2 cellular contexts compared by ENCODE assay signal in genomic region chr6:167735498-167736201, GRCh38.
A peak's percentile ranks its signal among the peaks of the same experiment; 100 is the strongest.
TF ChIP-seq lines count a peak whose summit lies in the region.

No MANE protein-coding gene starts in this region.

TF ChIP-seq in WTC11, 78 proteins besides CTCF, POLR2A, EP300 and RAD21 (continued from another document):
- TF ChIP-seq, protein P1, sequence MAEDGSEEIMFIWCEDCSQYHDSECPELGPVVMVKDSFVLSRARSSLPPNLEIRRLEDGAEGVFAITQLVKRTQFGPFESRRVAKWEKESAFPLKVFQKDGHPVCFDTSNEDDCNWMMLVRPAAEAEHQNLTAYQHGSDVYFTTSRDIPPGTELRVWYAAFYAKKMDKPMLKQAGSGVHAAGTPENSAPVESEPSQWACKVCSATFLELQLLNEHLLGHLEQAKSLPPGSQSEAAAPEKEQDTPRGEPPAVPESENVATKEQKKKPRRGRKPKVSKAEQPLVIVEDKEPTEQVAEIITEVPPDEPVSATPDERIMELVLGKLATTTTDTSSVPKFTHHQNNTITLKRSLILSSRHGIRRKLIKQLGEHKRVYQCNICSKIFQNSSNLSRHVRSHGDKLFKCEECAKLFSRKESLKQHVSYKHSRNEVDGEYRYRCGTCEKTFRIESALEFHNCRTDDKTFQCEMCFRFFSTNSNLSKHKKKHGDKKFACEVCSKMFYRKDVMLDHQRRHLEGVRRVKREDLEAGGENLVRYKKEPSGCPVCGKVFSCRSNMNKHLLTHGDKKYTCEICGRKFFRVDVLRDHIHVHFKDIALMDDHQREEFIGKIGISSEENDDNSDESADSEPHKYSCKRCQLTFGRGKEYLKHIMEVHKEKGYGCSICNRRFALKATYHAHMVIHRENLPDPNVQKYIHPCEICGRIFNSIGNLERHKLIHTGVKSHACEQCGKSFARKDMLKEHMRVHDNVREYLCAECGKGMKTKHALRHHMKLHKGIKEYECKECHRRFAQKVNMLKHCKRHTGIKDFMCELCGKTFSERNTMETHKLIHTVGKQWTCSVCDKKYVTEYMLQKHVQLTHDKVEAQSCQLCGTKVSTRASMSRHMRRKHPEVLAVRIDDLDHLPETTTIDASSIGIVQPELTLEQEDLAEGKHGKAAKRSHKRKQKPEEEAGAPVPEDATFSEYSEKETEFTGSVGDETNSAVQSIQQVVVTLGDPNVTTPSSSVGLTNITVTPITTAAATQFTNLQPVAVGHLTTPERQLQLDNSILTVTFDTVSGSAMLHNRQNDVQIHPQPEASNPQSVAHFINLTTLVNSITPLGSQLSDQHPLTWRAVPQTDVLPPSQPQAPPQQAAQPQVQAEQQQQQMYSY (CRISPR knock-in tag; IDR thresholded peaks at IDR 0.05), result 0 out of 2 replicates have a peak, but pooled peaks have one; percentile 25
- no peak for TF ChIP-seq E2F1 (CRISPR knock-in tag; IDR thresholded peaks at IDR 0.05)
- TF ChIP-seq FOXJ3 (CRISPR knock-in tag; IDR thresholded peaks at IDR 0.05; ENCODE audit: borderline replicate concordance), result no peak
- no peak for TF ChIP-seq SMAD3 (CRISPR knock-in tag; IDR thresholded peaks at IDR 0.05; ENCODE audit: borderline replicate concordance)
- TF ChIP-seq RELA (CRISPR knock-in tag; IDR thresholded peaks at IDR 0.05; ENCODE audit: borderline replicate concordance), result no peak
- TF ChIP-seq ARID4B (CRISPR knock-in tag; IDR thresholded peaks at IDR 0.05; ENCODE audit: borderline replicate concordance), result no peak
- no peak for TF ChIP-seq USF2 (CRISPR knock-in tag; IDR thresholded peaks at IDR 0.05)
- no peak for TF ChIP-seq MYBL2 (CRISPR knock-in tag; IDR thresholded peaks at IDR 0.05)

TF ChIP-seq in HepG2, 621 proteins besides CTCF, POLR2A, EP300 and RAD21 (continued from another document and continues in another):
- TF ChIP-seq, protein P2, sequence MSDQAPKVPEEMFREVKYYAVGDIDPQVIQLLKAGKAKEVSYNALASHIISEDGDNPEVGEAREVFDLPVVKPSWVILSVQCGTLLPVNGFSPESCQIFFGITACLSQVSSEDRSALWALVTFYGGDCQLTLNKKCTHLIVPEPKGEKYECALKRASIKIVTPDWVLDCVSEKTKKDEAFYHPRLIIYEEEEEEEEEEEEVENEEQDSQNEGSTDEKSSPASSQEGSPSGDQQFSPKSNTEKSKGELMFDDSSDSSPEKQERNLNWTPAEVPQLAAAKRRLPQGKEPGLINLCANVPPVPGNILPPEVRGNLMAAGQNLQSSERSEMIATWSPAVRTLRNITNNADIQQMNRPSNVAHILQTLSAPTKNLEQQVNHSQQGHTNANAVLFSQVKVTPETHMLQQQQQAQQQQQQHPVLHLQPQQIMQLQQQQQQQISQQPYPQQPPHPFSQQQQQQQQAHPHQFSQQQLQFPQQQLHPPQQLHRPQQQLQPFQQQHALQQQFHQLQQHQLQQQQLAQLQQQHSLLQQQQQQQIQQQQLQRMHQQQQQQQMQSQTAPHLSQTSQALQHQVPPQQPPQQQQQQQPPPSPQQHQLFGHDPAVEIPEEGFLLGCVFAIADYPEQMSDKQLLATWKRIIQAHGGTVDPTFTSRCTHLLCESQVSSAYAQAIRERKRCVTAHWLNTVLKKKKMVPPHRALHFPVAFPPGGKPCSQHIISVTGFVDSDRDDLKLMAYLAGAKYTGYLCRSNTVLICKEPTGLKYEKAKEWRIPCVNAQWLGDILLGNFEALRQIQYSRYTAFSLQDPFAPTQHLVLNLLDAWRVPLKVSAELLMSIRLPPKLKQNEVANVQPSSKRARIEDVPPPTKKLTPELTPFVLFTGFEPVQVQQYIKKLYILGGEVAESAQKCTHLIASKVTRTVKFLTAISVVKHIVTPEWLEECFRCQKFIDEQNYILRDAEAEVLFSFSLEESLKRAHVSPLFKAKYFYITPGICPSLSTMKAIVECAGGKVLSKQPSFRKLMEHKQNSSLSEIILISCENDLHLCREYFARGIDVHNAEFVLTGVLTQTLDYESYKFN (CRISPR knock-in tag; conservative IDR thresholded peaks at IDR 0.05), result peak; percentile 96
- TF ChIP-seq NCOA1 (CRISPR knock-in tag; IDR thresholded peaks at IDR 0.05) (peak; percentile 95), MEIS2 (CRISPR knock-in tag; IDR thresholded peaks at IDR 0.05) (peak; percentile 58; the same call in 1 of the 2 replicates), ZSCAN25 (CRISPR knock-in tag; IDR thresholded peaks at IDR 0.05) (peak; percentile 80), KAT8 (CRISPR knock-in tag; IDR thresholded peaks at IDR 0.05) (0 out of 2 replicates have a peak, but pooled peaks have one; percentile 18), ZNF335 (CRISPR knock-in tag; IDR thresholded peaks at IDR 0.05) (no peak), ZBTB42 (CRISPR knock-in tag; IDR thresholded peaks at IDR 0.05) (peak; percentile 35; the same call in 1 of the 2 replicates), ZNF710 (CRISPR knock-in tag; IDR thresholded peaks at IDR 0.05; ENCODE audit: borderline replicate concordance) (peak; percentile 90), JUN (CRISPR knock-in tag; IDR thresholded peaks at IDR 0.05) (peak; percentile 91), RELA (CRISPR knock-in tag; IDR thresholded peaks at IDR 0.05) (no peak), HIVEP1 (CRISPR knock-in tag; IDR thresholded peaks at IDR 0.05) (peak; percentile 83), ZFP41 (CRISPR knock-in tag; IDR thresholded peaks at IDR 0.05; ENCODE audit: borderline replicate concordance) (0 out of 2 replicates have a peak, but pooled peaks have one; percentile 29), ZNF275 (CRISPR knock-in tag; IDR thresholded peaks at IDR 0.05; ENCODE audit: borderline replicate concordance) (peak; percentile 85; the same call in 1 of the 2 replicates), ZFP91 (CRISPR knock-in tag; IDR thresholded peaks at IDR 0.05; ENCODE audit: borderline replicate concordance) (peak; percentile 93), ZSCAN30 (CRISPR knock-in tag; IDR thresholded peaks at IDR 0.05) (0 out of 2 replicates have a peak, but pooled peaks have one; percentile 42), ASH2L (IDR thresholded peaks at IDR 0.05; ENCODE audit: insufficient read length, low read depth, low read length) (peak; percentile 37), MAFF (IDR thresholded peaks at IDR 0.05; ENCODE audit: low read depth, low read length) (no peak), MATR3 (CRISPR knock-in tag; IDR thresholded peaks at IDR 0.05) (no peak), GFI1 (CRISPR knock-in tag; IDR thresholded peaks at IDR 0.05; ENCODE audit: borderline replicate concordance) (peak; percentile 99), ZNF530 (CRISPR knock-in tag; IDR thresholded peaks at IDR 0.05; ENCODE audit: low read depth) (no peak), ZNF790 (CRISPR knock-in tag; IDR thresholded peaks at IDR 0.05; ENCODE audit: borderline replicate concordance) (no peak), TBX2 (CRISPR knock-in tag; IDR thresholded peaks at IDR 0.05; ENCODE audit: borderline replicate concordance) (peak; percentile 84), FOXK1 (CRISPR knock-in tag; IDR thresholded peaks at IDR 0.05; ENCODE audit: borderline replicate concordance, low read depth) (peak; percentile 43; the same call in 1 of the 2 replicates), REPIN1 (CRISPR knock-in tag; IDR thresholded peaks at IDR 0.05; ENCODE audit: borderline replicate concordance, low read depth) (0 out of 2 replicates have a peak, but pooled peaks have one; percentile 29), SETDB1 (CRISPR knock-in tag; IDR thresholded peaks at IDR 0.05; ENCODE audit: borderline replicate concordance) (0 out of 2 replicates have a peak, but pooled peaks have one; percentile 62), BHLHE40 (IDR thresholded peaks at IDR 0.05; ENCODE audit: low read length) (peak; percentile 60), ZNF503 (CRISPR knock-in tag; IDR thresholded peaks at IDR 0.05) (no peak), ELF1 (CRISPR knock-in tag; IDR thresholded peaks at IDR 0.05) (0 out of 2 replicates have a peak, but pooled peaks have one; percentile 7), CHCHD3 (CRISPR knock-in tag; IDR thresholded peaks at IDR 0.05) (no peak; the same call in 1 of the 2 replicates), ZNF746 (CRISPR knock-in tag; IDR thresholded peaks at IDR 0.05) (peak; percentile 99), SPEN (CRISPR knock-in tag; IDR thresholded peaks at IDR 0.05; ENCODE audit: low read depth) (peak; percentile 92), FOXA3 (CRISPR knock-in tag; IDR thresholded peaks at IDR 0.05) (peak; percentile 74; the same call in 1 of the 2 replicates), SOX13 (IDR thresholded peaks at IDR 0.05) (peak; percentile 87), SOX13 (CRISPR knock-in tag; conservative IDR thresholded peaks at IDR 0.05 in 1 of 2, IDR thresholded peaks at IDR 0.05 in 1 of 2) (peak in 1 of 2 experiments; percentile 63; a peak in 2 of 4 replicates)
- TF ChIP-seq, protein P3, sequence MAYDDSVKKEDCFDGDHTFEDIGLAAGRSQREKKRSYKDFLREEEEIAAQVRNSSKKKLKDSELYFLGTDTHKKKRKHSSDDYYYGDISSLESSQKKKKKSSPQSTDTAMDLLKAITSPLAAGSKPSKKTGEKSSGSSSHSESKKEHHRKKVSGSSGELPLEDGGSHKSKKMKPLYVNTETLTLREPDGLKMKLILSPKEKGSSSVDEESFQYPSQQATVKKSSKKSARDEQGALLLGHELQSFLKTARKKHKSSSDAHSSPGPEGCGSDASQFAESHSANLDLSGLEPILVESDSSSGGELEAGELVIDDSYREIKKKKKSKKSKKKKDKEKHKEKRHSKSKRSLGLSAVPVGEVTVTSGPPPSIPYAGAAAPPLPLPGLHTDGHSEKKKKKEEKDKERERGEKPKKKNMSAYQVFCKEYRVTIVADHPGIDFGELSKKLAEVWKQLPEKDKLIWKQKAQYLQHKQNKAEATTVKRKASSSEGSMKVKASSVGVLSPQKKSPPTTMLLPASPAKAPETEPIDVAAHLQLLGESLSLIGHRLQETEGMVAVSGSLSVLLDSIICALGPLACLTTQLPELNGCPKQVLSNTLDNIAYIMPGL (CRISPR knock-in tag; IDR thresholded peaks at IDR 0.05; ENCODE audit: borderline replicate concordance in 1 of 2, low read depth in 1 of 2), result peak in 1 of 2 experiments; percentile 39; a peak in 1 of 4 replicates
- TF ChIP-seq, protein P4, sequence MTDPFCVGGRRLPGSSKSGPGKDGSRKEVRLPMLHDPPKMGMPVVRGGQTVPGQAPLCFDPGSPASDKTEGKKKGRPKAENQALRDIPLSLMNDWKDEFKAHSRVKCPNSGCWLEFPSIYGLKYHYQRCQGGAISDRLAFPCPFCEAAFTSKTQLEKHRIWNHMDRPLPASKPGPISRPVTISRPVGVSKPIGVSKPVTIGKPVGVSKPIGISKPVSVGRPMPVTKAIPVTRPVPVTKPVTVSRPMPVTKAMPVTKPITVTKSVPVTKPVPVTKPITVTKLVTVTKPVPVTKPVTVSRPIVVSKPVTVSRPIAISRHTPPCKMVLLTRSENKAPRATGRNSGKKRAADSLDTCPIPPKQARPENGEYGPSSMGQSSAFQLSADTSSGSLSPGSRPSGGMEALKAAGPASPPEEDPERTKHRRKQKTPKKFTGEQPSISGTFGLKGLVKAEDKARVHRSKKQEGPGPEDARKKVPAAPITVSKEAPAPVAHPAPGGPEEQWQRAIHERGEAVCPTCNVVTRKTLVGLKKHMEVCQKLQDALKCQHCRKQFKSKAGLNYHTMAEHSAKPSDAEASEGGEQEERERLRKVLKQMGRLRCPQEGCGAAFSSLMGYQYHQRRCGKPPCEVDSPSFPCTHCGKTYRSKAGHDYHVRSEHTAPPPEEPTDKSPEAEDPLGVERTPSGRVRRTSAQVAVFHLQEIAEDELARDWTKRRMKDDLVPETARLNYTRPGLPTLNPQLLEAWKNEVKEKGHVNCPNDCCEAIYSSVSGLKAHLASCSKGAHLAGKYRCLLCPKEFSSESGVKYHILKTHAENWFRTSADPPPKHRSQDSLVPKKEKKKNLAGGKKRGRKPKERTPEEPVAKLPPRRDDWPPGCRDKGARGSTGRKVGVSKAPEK (CRISPR knock-in tag; IDR thresholded peaks at IDR 0.05; ENCODE audit: borderline replicate concordance), result 0 out of 2 replicates have a peak, but pooled peaks have one; percentile 54
